1 cellular context compared by ENCODE assay signal in genomic region chr7:27123021-27123476, GRCh38.
A peak's percentile ranks its signal among the peaks of the same experiment; 100 is the strongest.
TF ChIP-seq lines count a peak whose summit lies in the region.

No MANE protein-coding gene starts in this region.

TF ChIP-seq in HepG2, 621 proteins besides CTCF, POLR2A, EP300 and RAD21 (continued from another document):
- TF ChIP-seq NR2C2 (CRISPR knock-in tag; IDR thresholded peaks at IDR 0.05; ENCODE audit: borderline replicate concordance) (0 out of 2 replicates have a peak, but pooled peaks have one; percentile 21), GATAD2A (CRISPR knock-in tag; IDR thresholded peaks at IDR 0.05) (peak; percentile 31; the same call in 1 of the 2 replicates), HOXA3 (CRISPR knock-in tag; IDR thresholded peaks at IDR 0.05) (0 out of 2 replicates have a peak, but pooled peaks have one; percentile 23), FOXK2 (IDR thresholded peaks at IDR 0.05) (no peak), PAF1 (CRISPR knock-in tag; IDR thresholded peaks at IDR 0.05) (no peak), BCL6 (CRISPR knock-in tag; IDR thresholded peaks at IDR 0.05) (peak; percentile 53; the same call in 1 of the 2 replicates), PLSCR1 (CRISPR knock-in tag; IDR thresholded peaks at IDR 0.05; ENCODE audit: borderline replicate concordance) (no peak), NFRKB (IDR thresholded peaks at IDR 0.05) (no peak), UBTF (CRISPR knock-in tag; IDR thresholded peaks at IDR 0.05) (0 out of 2 replicates have a peak, but pooled peaks have one; percentile 5), KDM2A (CRISPR knock-in tag; IDR thresholded peaks at IDR 0.05; ENCODE audit: borderline replicate concordance, low read depth) (peak; percentile 18; the same call in 1 of the 2 replicates), ARID2 (CRISPR knock-in tag; IDR thresholded peaks at IDR 0.05; ENCODE audit: borderline replicate concordance) (0 out of 2 replicates have a peak, but pooled peaks have one; percentile 20), IRF2 (CRISPR knock-in tag; IDR thresholded peaks at IDR 0.05) (peak; percentile 51; the same call in 1 of the 2 replicates), SMAD3 (CRISPR knock-in tag; IDR thresholded peaks at IDR 0.05) (0 out of 2 replicates have a peak, but pooled peaks have one; percentile 28), FOXA3 (CRISPR knock-in tag; IDR thresholded peaks at IDR 0.05) (0 out of 2 replicates have a peak, but pooled peaks have one; percentile 21), KMT2A (CRISPR knock-in tag; IDR thresholded peaks at IDR 0.05) (0 out of 2 replicates have a peak, but pooled peaks have one; percentile 58), ZBTB4 (CRISPR knock-in tag; IDR thresholded peaks at IDR 0.05; ENCODE audit: borderline replicate concordance) (peak; percentile 48; the same call in 1 of the 2 replicates), ZNF879 (CRISPR knock-in tag; IDR thresholded peaks at IDR 0.05) (0 out of 2 replicates have a peak, but pooled peaks have one; percentile 31), SALL2 (CRISPR knock-in tag; IDR thresholded peaks at IDR 0.05) (0 out of 2 replicates have a peak, but pooled peaks have one; percentile 16)
